ENCODE assay signal across 32 cellular contexts in the genomic region with DNA sequence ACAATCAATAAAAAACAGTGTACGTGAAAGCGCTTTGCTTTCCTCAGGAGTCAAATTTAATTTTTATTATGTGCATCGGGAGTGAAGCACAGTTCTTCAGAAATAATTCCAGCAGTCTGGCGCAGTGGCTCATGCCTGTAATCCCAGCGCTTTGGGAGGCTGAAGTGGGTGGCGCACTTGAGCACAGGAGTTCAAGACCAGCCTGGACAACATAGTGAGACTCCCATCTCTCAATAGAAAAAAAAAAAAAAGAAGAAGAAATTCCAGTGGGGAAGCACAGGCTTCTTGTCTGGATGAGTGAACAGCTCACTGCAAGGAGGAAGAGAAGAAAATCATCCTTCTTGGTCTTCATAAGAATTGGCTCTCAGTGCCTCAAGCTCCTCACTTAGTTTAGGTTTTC. TPM values are rescaled to one million over a fixed set of nuclear protein-coding genes. Genes with fewer than 3 reads are reported as not detected.
DNase-seq lines count a peak whose midpoint lies in the region; ATAC-seq, FAIRE-seq and TF ChIP-seq lines count a peak whose summit lies in the region.
"Had no signal": no experiment of that assay in that cellular context is flagged by ENCODE, and none has a peak within 500 bp of the region (broad histone marks: within the 10 kb centered on the region; RNA-seq: fewer than 3 reads in every experiment).

No MANE protein-coding gene starts in this region.

- no peaks in the 10 kb centered on the region for H3K9me3 ChIP-seq in BLaER1 treated with 17β-estradiol and CSF1 and Interleukin-3, amounts not matched to agents 10 nM and 100 nM (replicated peaks in 1 of 11)
- H3K9me3 ChIP-seq in HUES6 (ENCODE audit: control insufficient read depth, insufficient read depth, low read depth, low read length) (no peaks in the 10 kb centered on the region), K562 (replicated peaks; ENCODE audit: control insufficient read depth, insufficient read depth, low read depth, low read length) (no peaks in the 10 kb centered on the region)
- H3K9me3 ChIP-seq: left lung, psoas muscle, sigmoid colon, SJSA1, thyroid gland, vagina had no signal

- TF ChIP-seq CTCF in K562 (IDR thresholded peaks at IDR 0.05 in 2 of 3, conservative IDR thresholded peaks at IDR 0.05 in 1 of 3; ENCODE audit: insufficient read depth in 2 of 3, low read depth in 1 of 3, low read length in 3 of 3), result 0 out of 6 replicates have a peak, but pooled peaks of 1 of the 3 experiments have one; percentile 7

- no peaks in the 10 kb centered on the region for H3K9me3 Mint-ChIP-seq in naive B cell
- H3K9me3 Mint-ChIP-seq: activated B cell treated with CpG ODN at 0.5 μM for 24 hours; activated CD4-positive, alpha-beta T cell treated with anti-CD3 and anti-CD28 coated beads, Interleukin-2, amount 10 ng/mL, durations not matched to agents 7 days and 5 days; activated T-cell treated with anti-CD3 and anti-CD28 coated beads, Interleukin-2, amount 50 U/mL, for 24 hours; effector memory CD8-positive, alpha-beta T cell had no signal

- H3K9ac ChIP-seq in BLaER1 treated with 17β-estradiol and CSF1 and Interleukin-3, amounts not matched to agents 10 nM and 100 nM, result peak overlapping the region in 7 of 11 experiments; percentile 66 to 82 (median 69); a peak in 11 of 22 replicates
- H3K9ac ChIP-seq in HUES6 (ENCODE audit: low read length) (no peak overlapping the region), K562 (ENCODE audit: insufficient read depth in 1 of 2, low read depth in 2 of 2, low read length in 2 of 2) (no peak overlapping the region)

- POLR2A ChIA-PET in K562 (lab: Yijun Ruan, JAX), result interaction anchor here (0.6 to 1.6 kb wide), 4 partner anchors 15 to 31 kb away, joined by 3 to 4 read pairs (median 4); no protein-coding TSS in a partner anchor

- peak overlapping the region in 5 of 8 donors; percentile 4 to 74 (median 46) for H3K4me3 Mint-ChIP-seq in naive B cell
- H3K4me3 Mint-ChIP-seq: activated B cell treated with CpG ODN at 0.5 μM for 24 hours; activated CD4-positive, alpha-beta T cell treated with anti-CD3 and anti-CD28 coated beads, Interleukin-2, amount 10 ng/mL, durations not matched to agents 7 days and 5 days; activated T-cell treated with anti-CD3 and anti-CD28 coated beads, Interleukin-2, amount 50 U/mL, for 24 hours had no signal

- in situ Hi-C loops in K562 (cut with MboI), result no loop called here

- H3K4me3 ChIP-seq in BLaER1 treated with 17β-estradiol and CSF1 and Interleukin-3, amounts not matched to agents 10 nM and 100 nM, result peak overlapping the region in 2 of 10 experiments; percentile 7 to 31; a peak in 3 of 20 replicates
- H3K4me3 ChIP-seq in HUES6 (ENCODE audit: low read depth, low read length) (no peak overlapping the region), K562 (no peak overlapping the region)
- H3K4me3 ChIP-seq: left lung, psoas muscle, sigmoid colon, SJSA1, thyroid gland, vagina had no signal

- H3K27me3 Mint-ChIP-seq in naive B cell, result peaks cover 35 to 58% (median 51%) of the 10 kb centered on the region in 3 donors
- H3K27me3 Mint-ChIP-seq: activated T-cell treated with anti-CD3 and anti-CD28 coated beads, Interleukin-2, amount 50 U/mL, for 24 hours; effector memory CD8-positive, alpha-beta T cell had no signal

- no peak overlapping the region for H2AFZ ChIP-seq in K562 (ENCODE audit: low read depth, low read length)

- peaks cover 58 to 95% (median 86%) of the 10 kb centered on the region in 10 experiments for H3K4me1 ChIP-seq in BLaER1 treated with 17β-estradiol and CSF1 and Interleukin-3, amounts not matched to agents 10 nM and 100 nM
- peaks cover 36% of the 10 kb centered on the region for H3K4me1 ChIP-seq in HUES6 (ENCODE audit: control insufficient read depth, insufficient read depth, low read length)
- peaks cover 19 to 29% of the 10 kb centered on the region in 2 experiments for H3K4me1 ChIP-seq in K562 (replicated peaks in 1 of 2; ENCODE audit: control insufficient read depth in 2 of 2, insufficient read depth in 2 of 2, low read length in 2 of 2)

- ATAC-seq in K562 (no peak), naive B cell (ENCODE audit: low read depth in 2 of 2) (no peak)
- ATAC-seq: effector memory CD8-positive, alpha-beta T cell; psoas muscle had no signal

- WGBS in K562 (ENCODE audit: insufficient coverage, low coverage, missing lambda C conversion rate), result 99% methylated on average over 6 of the region's 6 CpGs

- BruUV-seq in K562 (replicated peaks; lab: Mats Ljungman, UMichigan), result no TSS peak

- peaks cover 20% of the 10 kb centered on the region for H3K79me2 ChIP-seq in K562 (ENCODE audit: control insufficient read depth, insufficient read depth, low read length)

- no peak for TF ChIP-seq POLR2A in K562 (conservative IDR thresholded peaks at IDR 0.05)

- CTCF ChIA-PET in K562 (lab: Yijun Ruan, JAX; ENCODE audit: low intra/inter-chr PET ratio), result no interaction called here

- H3K27ac Mint-ChIP-seq in naive B cell, result no peak overlapping the region
- H3K27ac Mint-ChIP-seq: activated B cell treated with CpG ODN at 0.5 μM for 24 hours; activated CD4-positive, alpha-beta T cell treated with anti-CD3 and anti-CD28 coated beads, Interleukin-2, amount 10 ng/mL, durations not matched to agents 7 days and 5 days; activated T-cell treated with anti-CD3 and anti-CD28 coated beads, Interleukin-2, amount 50 U/mL, for 24 hours had no signal

- H3K9me1 ChIP-seq in K562 (ENCODE audit: control insufficient read depth, insufficient read depth, low read length), result no peaks in the 10 kb centered on the region

- peaks cover 56 to 91% (median 85%) of the 10 kb centered on the region in 3 donors for H3K4me1 Mint-ChIP-seq in naive B cell

- H3K4me2 ChIP-seq in BLaER1 treated with 17β-estradiol and CSF1 and Interleukin-3, amounts not matched to agents 10 nM and 100 nM, result peak overlapping the region; percentile 69 to 96 (median 87)
- H3K4me2 ChIP-seq in K562 (ENCODE audit: insufficient read depth, low read length), result no peak overlapping the region

- FAIRE-seq in K562 (lab: Jason Lieb, UNC) (no peak), frontal cortex (lab: Jason Lieb, UNC) (no peak)
- FAIRE-seq: islet of Langerhans had no signal

- peaks cover 0 to 100% (median 35%) of the 10 kb centered on the region in 11 experiments; a peak in 16 of 22 replicates for H4K20me1 ChIP-seq in BLaER1 treated with 17β-estradiol and CSF1 and Interleukin-3, amounts not matched to agents 10 nM and 100 nM
- peaks cover 20% of the 10 kb centered on the region for H4K20me1 ChIP-seq in K562 (replicated peaks; ENCODE audit: control insufficient read depth, insufficient read depth, low read length)

- peak overlapping the region in 9 of 11 experiments; percentile 83 to 97 (median 94); a peak in 18 of 22 replicates for H3K27ac ChIP-seq in BLaER1 treated with 17β-estradiol and CSF1 and Interleukin-3, amounts not matched to agents 10 nM and 100 nM
- H3K27ac ChIP-seq in HUES6 (ENCODE audit: low read depth, low read length) (peak overlapping the region; percentile 3; the same call in 1 of the 2 replicates), K562 (ENCODE audit: extremely low read depth, low read depth, low read length) (no peak overlapping the region)
- H3K27ac ChIP-seq: psoas muscle, sigmoid colon, SJSA1, thyroid gland, vagina had no signal

- TF ChIP-seq EP300 in K562 (IDR thresholded peaks at IDR 0.05; ENCODE audit: low read length), result no peak

- DNase-seq in K562 (ENCODE audit: extremely low read depth in 1 of 4, low spot score in 3 of 4) (no peak), naive B cell (no peak), frontal cortex (ENCODE audit: low spot score in 2 of 2) (no peak), NCI-H524 treated with DMSO at 0.1 percent for 48 hours (lab: John Stamatoyannopoulos, UW) (no peak), hippocampal formation (lab: John Stamatoyannopoulos, UW) (no peak)
- no peak for DNase-seq in effector CD8-positive, alpha-beta T cell (lab: John Stamatoyannopoulos, UW)
- DNase-seq: activated B cell treated with CpG ODN at 0.5 μM for 24 hours; activated CD4-positive, alpha-beta T cell treated with anti-CD3 and anti-CD28 coated beads, Interleukin-2, amount 10 ng/mL, durations not matched to agents 7 days and 5 days; activated gamma-delta T cell treated with Interleukin-2 at 50 U/mL for 16 hours; activated T-cell treated with anti-CD3 and anti-CD28 coated beads, Interleukin-2, amount 50 U/mL, for 24 hours; C1 segment of cervical spinal cord; caudate nucleus; cortex of kidney; DMS79 treated with DMSO at 0.1 percent for 48 hours; effector memory CD8-positive, alpha-beta T cell; GDM1; left lung; mesenchymal stem cell; NCI-H1417; NCI-H2029 treated with DMSO at 0.1 percent for 48 hours; NCI-H345; NCI-H774; psoas muscle; RPMI8226; sigmoid colon; stimulated activated CD4-positive, alpha-beta T cell treated with anti-CD3 and anti-CD28 coated beads, Interleukin-4, amount 100 ng/mL, for 24 hours; thyroid gland had no signal

- peaks cover 0 to 95% (median 4%) of the 10 kb centered on the region in 11 experiments; a peak in 9 of 22 replicates for H3K27me3 ChIP-seq in BLaER1 treated with 17β-estradiol and CSF1 and Interleukin-3, amounts not matched to agents 10 nM and 100 nM
- no peaks in the 10 kb centered on the region for H3K27me3 ChIP-seq in HUES6 (ENCODE audit: control insufficient read depth, insufficient read depth, low read length)
- H3K27me3 ChIP-seq in K562 (ENCODE audit: control insufficient read depth in 2 of 2, insufficient read depth in 2 of 2, low read length in 2 of 2), result no peaks in the 10 kb centered on the region
- H3K27me3 ChIP-seq: sigmoid colon, SJSA1, thyroid gland, vagina had no signal

- no peak for TF ChIP-seq RAD21 in K562 (CRISPR knock-in tag; conservative IDR thresholded peaks at IDR 0.05 in 1 of 2, IDR thresholded peaks at IDR 0.05 in 1 of 2)

- peaks cover 6 to 32% (median 16%) of the 10 kb centered on the region in 11 experiments; a peak in 20 of 22 replicates for H3K36me3 ChIP-seq in BLaER1 treated with 17β-estradiol and CSF1 and Interleukin-3, amounts not matched to agents 10 nM and 100 nM
- H3K36me3 ChIP-seq in HUES6 (ENCODE audit: control insufficient read depth, insufficient read depth, low read length) (peaks cover 25% of the 10 kb centered on the region), K562 (ENCODE audit: control insufficient read depth, insufficient read depth, low read length) (peaks cover 16% of the 10 kb centered on the region; the same call in 2 of the 3 replicates)
- H3K36me3 ChIP-seq: thyroid gland had no signal

- H3K36me3 Mint-ChIP-seq in naive B cell, result peaks cover 2 to 6% of the 10 kb centered on the region in 2 donors

- intact Hi-C loops in K562 (cut with micrococcal nuclease), result no loop called here

RNA-seq across cellular contexts. Expression of a gene that starts 27.8 kb away (rescaled TPM):
- total RNA-seq in K562 (2011; cell fraction: chromatin; rRNA removed; ENCODE audit: low replicate concordance), result 21.6 and 22.5 TPM in 2 replicates
- 17.4 and 19.2 TPM in 2 replicates for total RNA-seq in K562 (2011; cell fraction: nucleolus; rRNA removed)
- 22.9 and 28.6 TPM in 2 replicates for total RNA-seq in K562 (2011; cell fraction: nucleoplasm; rRNA removed)
- total RNA-seq in K562 (2014; rRNA removed), result 6.4 and 7.7 TPM in 2 replicates
- 6.3 and 7.1 TPM in 2 replicates for total RNA-seq in K562 (2014; rRNA removed; fragmentation: Illumina TruSeq; extraction: Trizol)
- total RNA-seq in K562 (2015; rRNA removed; fragmentation: Illumina TruSeq; extraction: Trizol), result 7.7 and 7.8 TPM in 2 replicates
- 14.3 and 16.4 TPM in 2 replicates for total RNA-seq in K562 (2021)
- 3.3 and 3.6 TPM in 2 replicates for polyA plus RNA-seq in K562 (2011; rRNA removed)
- polyA plus RNA-seq in K562 (2011; cell fraction: cytosol; rRNA removed), result 2.3 and 3.7 TPM in 2 replicates
- polyA plus RNA-seq in K562 (2011; cell fraction: nucleus; rRNA removed), result 3.9 and 7.0 TPM in 2 replicates
- 5.3 and 6.1 TPM in 2 replicates for polyA plus RNA-seq in K562 (2012)
- polyA plus RNA-seq in K562 (2014; fragmentation: Illumina TruSeq; extraction: Trizol), result 8.3 and 8.4 TPM in 2 replicates
- 1 to 10 TPM in 1 of 2 experiments, under 1 TPM in 1; 0.78 to 1.8 TPM for polyA plus RNA-seq in K562 (2014; fragmentation: Nextera tagmentation; extraction: Ambion mirVana)
- 6.2 and 6.5 TPM in 2 replicates for polyA plus RNA-seq in K562 (2014; rRNA removed)
- 5.7 and 7.3 TPM in 2 replicates for polyA minus RNA-seq in K562 (2011; rRNA and poly(A)+ RNA removed)
- polyA minus RNA-seq in K562 (2011; cell fraction: cytosol; rRNA and poly(A)+ RNA removed), result 9.5 and 10.7 TPM in 2 replicates
- 4.1 and 5.1 TPM in 2 replicates for polyA minus RNA-seq in K562 (2011; cell fraction: nucleus; rRNA and poly(A)+ RNA removed)
- 1 to 10 TPM; 1.4 to 3.5 (median 2.0) TPM for polyA plus RNA-seq in naive B cell (ENCODE audit: low read depth in 6 of 6)
- total RNA-seq in frontal cortex, result 37.1 TPM

Comparison
In these comparisons a context has a peak if more than half of its experiments do, and no peak if none do; other contexts are left out.
1. H3K9ac ChIP-seq: peak in BLaER1 treated with 17β-estradiol and CSF1 and Interleukin-3, amounts not matched to agents 10 nM and 100 nM (7 of 11); none in HUES6 (single experiment) and K562 (0 of 2).